In the genomic region with DNA sequence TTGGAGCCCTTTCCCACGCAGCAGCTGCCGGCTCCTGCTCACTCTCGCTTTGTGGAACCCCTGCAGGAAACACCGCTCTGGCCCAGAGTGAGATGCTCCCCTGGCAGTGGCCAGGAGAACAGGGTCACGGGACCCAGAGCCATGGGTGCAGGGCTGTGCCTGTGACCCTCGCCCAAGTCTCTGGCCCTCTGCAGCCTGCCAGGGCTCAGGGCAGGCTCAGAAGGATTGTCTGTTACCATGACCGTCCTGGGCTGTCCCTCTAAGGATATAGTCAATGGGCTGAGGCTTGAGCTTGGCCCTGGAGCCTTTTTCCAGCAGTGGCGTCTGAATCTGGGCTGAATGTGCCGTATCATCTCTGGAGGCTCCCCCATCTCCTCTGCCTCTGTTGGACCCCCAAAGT, we compare ENCODE assay signal across 16 cellular contexts. TPM values are rescaled to one million over a fixed set of nuclear protein-coding genes. Genes with fewer than 3 reads are reported as not detected.
DNase-seq lines count a peak whose midpoint lies in the region; ATAC-seq, FAIRE-seq and TF ChIP-seq lines count a peak whose summit lies in the region.
"Had no signal": no experiment of that assay in that cellular context is flagged by ENCODE, and none has a peak within 500 bp of the region (broad histone marks: within the 10 kb centered on the region; RNA-seq: fewer than 3 reads in every experiment).

No MANE protein-coding gene starts in this region.

- 1% methylated on average over 9 of the region's 9 CpGs for WGBS in K562 (ENCODE audit: insufficient coverage, low coverage, missing lambda C conversion rate)
- 50% methylated on average over 2 of the region's 9 CpGs for WGBS in HepG2 (ENCODE audit: low lambda C conversion rate)

- TF ChIP-seq RAD21 in K562 (CRISPR knock-in tag; conservative IDR thresholded peaks at IDR 0.05 in 1 of 2, IDR thresholded peaks at IDR 0.05 in 1 of 2): no peak
- no peak for TF ChIP-seq RAD21 in HepG2 (CRISPR knock-in tag; IDR thresholded peaks at IDR 0.05)

- H3K4me2 ChIP-seq in K562 (ENCODE audit: insufficient read depth, low read length) (no peak overlapping the region), HepG2 (ENCODE audit: low read depth, low read length) (no peak overlapping the region), osteoblast (ENCODE audit: insufficient read depth, low read length) (no peak overlapping the region)
- H3K4me2 ChIP-seq: BLaER1 treated with 17β-estradiol and CSF1 and Interleukin-3, amounts not matched to agents 10 nM and 100 nM had no signal

- in situ Hi-C loops in K562 (cut with MboI): no loop called here
- in situ Hi-C loops in HepG2 (cut with HindIII; ENCODE audit: extremely low pct_ligation_motif_present, low pct_unique_long_range_greater_than_20kb): no loop called here

- H2AFZ ChIP-seq in K562 (ENCODE audit: low read depth, low read length) (no peak overlapping the region), HepG2 (ENCODE audit: low read length) (no peak overlapping the region), osteoblast (ENCODE audit: low read length) (no peak overlapping the region)
- H2AFZ ChIP-seq: GM23248 had no signal

- H3K9ac ChIP-seq in K562 (ENCODE audit: insufficient read depth in 1 of 2, low read depth in 2 of 2, low read length in 2 of 2) (peak overlapping the region in 1 of 2 experiments; percentile 8; a peak in 2 of 4 replicates), HepG2 (ENCODE audit: insufficient read depth, low read depth, low read length) (no peak overlapping the region)
- H3K9ac ChIP-seq: BLaER1 treated with 17β-estradiol and CSF1 and Interleukin-3, amounts not matched to agents 10 nM and 100 nM; GM23248 had no signal

- peak; percentile 6 for ATAC-seq in Right ventricle myocardium superior (ENCODE audit: poor library complexity)
- peak; percentile 23 for ATAC-seq in K562
- peak; percentile 34 for ATAC-seq in HepG2
- no peak for ATAC-seq in GM18861 (IDR thresholded peaks at IDR 0.05; ENCODE audit: unreplicated experiment)
- no peak for ATAC-seq in HG02623 (IDR thresholded peaks at IDR 0.05; ENCODE audit: unreplicated experiment)
- ATAC-seq: GM12878 had no signal

- TF ChIP-seq POLR2A in K562 (conservative IDR thresholded peaks at IDR 0.05): no peak
- TF ChIP-seq POLR2A in HepG2 (IDR thresholded peaks at IDR 0.05; ENCODE audit: insufficient read depth in 1 of 2, low read depth in 2 of 2, low read length in 2 of 2): no peak
- no peak for TF ChIP-seq POLR2A in GM12892 (IDR thresholded peaks at IDR 0.05; ENCODE audit: low read depth, low read length)

- H3K36me3 ChIP-seq in right atrium auricular region (no peaks in the 10 kb centered on the region), K562 (ENCODE audit: control insufficient read depth, insufficient read depth, low read length) (no peaks in the 10 kb centered on the region), HepG2 (replicated peaks in 1 of 2; ENCODE audit: control insufficient read depth in 1 of 2, insufficient read depth in 2 of 2, low read length in 2 of 2) (no peaks in the 10 kb centered on the region), osteoblast (ENCODE audit: insufficient read depth, low read length) (no peaks in the 10 kb centered on the region)
- H3K36me3 ChIP-seq: BLaER1 treated with 17β-estradiol and CSF1 and Interleukin-3, amounts not matched to agents 10 nM and 100 nM had no signal

- intact Hi-C loops in Right ventricle myocardium superior (cut with DNase I) (no loop called here), K562 (cut with micrococcal nuclease) (no loop called here), HepG2 (cut with micrococcal nuclease; ENCODE audit: unreplicated experiment) (no loop called here)

- BruUV-seq in K562 (replicated peaks; lab: Mats Ljungman, UMichigan) (no TSS peak), HepG2 (replicated peaks; lab: Mats Ljungman, UMichigan) (no TSS peak)

- CTCF ChIA-PET in K562 (lab: Yijun Ruan, JAX; ENCODE audit: low intra/inter-chr PET ratio) (interaction anchor here (0.8 kb wide), 1 partner anchor 10 kb away, joined by 3 read pairs; no protein-coding TSS in a partner anchor), HepG2 (lab: Yijun Ruan, JAX; ENCODE audit: low intra/inter-chr PET ratio, low total read pairs) (no interaction called here)

- H3K9me1 ChIP-seq in K562 (ENCODE audit: control insufficient read depth, insufficient read depth, low read length): peaks cover 8% of the 10 kb centered on the region

- POLR2A ChIA-PET in K562 (lab: Yijun Ruan, JAX): interaction anchor here (1.3 to 99.3 kb wide), 3 partner anchors 1 to 73 kb away, joined by 3 to 3336 read pairs (median 3336); partner anchors contain the start of genes AIF1L and NUP214
- POLR2A ChIA-PET in HepG2 (lab: Yijun Ruan, JAX): no interaction called here

- no peaks in the 10 kb centered on the region for H3K79me2 ChIP-seq in K562 (ENCODE audit: control insufficient read depth, insufficient read depth, low read length)
- no peaks in the 10 kb centered on the region for H3K79me2 ChIP-seq in HepG2 (ENCODE audit: insufficient read depth, low read length)
- no peaks in the 10 kb centered on the region for H3K79me2 ChIP-seq in osteoblast (ENCODE audit: insufficient read depth, low read length)

- H3K4me3 ChIP-seq in right atrium auricular region (no peak overlapping the region), K562 (no peak overlapping the region), HepG2 (replicated peaks in 1 of 3; ENCODE audit: insufficient read depth in 1 of 3, low read depth in 2 of 3, low read length in 3 of 3) (no peak overlapping the region), osteoblast (ENCODE audit: insufficient read depth, low read length) (no peak overlapping the region)
- H3K4me3 ChIP-seq: BLaER1 treated with 17β-estradiol and CSF1 and Interleukin-3, amounts not matched to agents 10 nM and 100 nM; GM12878; GM23248 had no signal

- FAIRE-seq in K562 (lab: Jason Lieb, UNC) (no peak), HepG2 (lab: Jason Lieb, UNC) (no peak), GM12892 (lab: Jason Lieb, UNC) (no peak)
- FAIRE-seq: GM12878 had no signal

- H3K27me3 ChIP-seq in right atrium auricular region: no peaks in the 10 kb centered on the region
- peaks cover 90 to 100% of the 10 kb centered on the region in 2 experiments for H3K27me3 ChIP-seq in K562 (ENCODE audit: control insufficient read depth in 2 of 2, insufficient read depth in 2 of 2, low read length in 2 of 2)
- H3K27me3 ChIP-seq in HepG2 (ENCODE audit: control insufficient read depth in 1 of 2, insufficient read depth in 2 of 2, low read length in 2 of 2): peaks cover 2 to 71% of the 10 kb centered on the region in 2 experiments; a peak in 3 of 5 replicates
- peaks cover 13% of the 10 kb centered on the region for H3K27me3 ChIP-seq in osteoblast (ENCODE audit: insufficient read depth, low read length)
- H3K27me3 ChIP-seq: BLaER1 treated with 17β-estradiol and CSF1 and Interleukin-3, amounts not matched to agents 10 nM and 100 nM had no signal

- H3K27ac ChIP-seq in right atrium auricular region: peak overlapping the region in 1 of 2 donors; percentile 51
- no peak overlapping the region for H3K27ac ChIP-seq in K562 (ENCODE audit: extremely low read depth, low read depth, low read length)
- H3K27ac ChIP-seq in HepG2 (ENCODE audit: extremely low read length, insufficient read depth, low read length): no peak overlapping the region
- no peak overlapping the region for H3K27ac ChIP-seq in osteoblast (ENCODE audit: low read depth, low read length)
- H3K27ac ChIP-seq: 22Rv1; BLaER1 treated with 17β-estradiol and CSF1 and Interleukin-3, amounts not matched to agents 10 nM and 100 nM; GM23248 had no signal

- H4K20me1 ChIP-seq in K562 (replicated peaks; ENCODE audit: control insufficient read depth, insufficient read depth, low read length): peaks cover 73% of the 10 kb centered on the region
- H4K20me1 ChIP-seq in HepG2 (ENCODE audit: insufficient read depth, low read length): no peaks in the 10 kb centered on the region
- H4K20me1 ChIP-seq in osteoblast (ENCODE audit: insufficient read depth, low read length): no peaks in the 10 kb centered on the region
- H4K20me1 ChIP-seq: BLaER1 treated with 17β-estradiol and CSF1 and Interleukin-3, amounts not matched to agents 10 nM and 100 nM had no signal

- peaks cover 0 to 20% of the 10 kb centered on the region in 2 donors for H3K4me1 ChIP-seq in right atrium auricular region
- peaks cover 0 to 37% of the 10 kb centered on the region in 2 experiments; a peak in 1 of 5 replicates for H3K4me1 ChIP-seq in K562 (replicated peaks in 1 of 2; ENCODE audit: control insufficient read depth in 2 of 2, insufficient read depth in 2 of 2, low read length in 2 of 2)
- no peaks in the 10 kb centered on the region for H3K4me1 ChIP-seq in HepG2 (ENCODE audit: insufficient read depth, low read length)
- no peaks in the 10 kb centered on the region for H3K4me1 ChIP-seq in osteoblast (ENCODE audit: insufficient read depth, low read length)
- H3K4me1 ChIP-seq: BLaER1 treated with 17β-estradiol and CSF1 and Interleukin-3, amounts not matched to agents 10 nM and 100 nM had no signal

- H3K9me3 ChIP-seq in right atrium auricular region (no peaks in the 10 kb centered on the region), K562 (replicated peaks; ENCODE audit: control insufficient read depth, insufficient read depth, low read depth, low read length) (no peaks in the 10 kb centered on the region), HepG2 (ENCODE audit: low read length) (no peaks in the 10 kb centered on the region), osteoblast (ENCODE audit: low read depth, low read length) (no peaks in the 10 kb centered on the region)
- H3K9me3 ChIP-seq: BLaER1 treated with 17β-estradiol and CSF1 and Interleukin-3, amounts not matched to agents 10 nM and 100 nM had no signal

- TF ChIP-seq CTCF in right atrium auricular region (IDR thresholded peaks at IDR 0.05): no peak
- TF ChIP-seq CTCF in K562 (IDR thresholded peaks at IDR 0.05 in 2 of 3, conservative IDR thresholded peaks at IDR 0.05 in 1 of 3; ENCODE audit: insufficient read depth in 2 of 3, low read depth in 1 of 3, low read length in 3 of 3): no peak
- TF ChIP-seq CTCF in HepG2 (CRISPR knock-in tag; IDR thresholded peaks at IDR 0.05): no peak
- no peak for TF ChIP-seq CTCF in osteoblast (IDR thresholded peaks at IDR 0.05; ENCODE audit: extremely low read depth, low read depth, low read length)

- no peak for TF ChIP-seq EP300 in K562 (IDR thresholded peaks at IDR 0.05; ENCODE audit: low read length)
- no peak for TF ChIP-seq EP300 in HepG2 (IDR thresholded peaks at IDR 0.05; ENCODE audit: low read depth in 2 of 2, low read length in 2 of 2)
- no peak for TF ChIP-seq EP300 in HepG2 (CRISPR knock-in tag; IDR thresholded peaks at IDR 0.05; ENCODE audit: borderline replicate concordance)

- DNase-seq in Right ventricle myocardium superior (no peak), right atrium auricular region (ENCODE audit: low spot score) (no peak), K562 (ENCODE audit: extremely low read depth in 1 of 4, low spot score in 3 of 4) (peak in 1 of 4 experiments; percentile 61), HepG2 (ENCODE audit: low spot score) (no peak), osteoblast (ENCODE audit: insufficient read length, low spot score, missing footprints) (peak; percentile 79), GM12892 (ENCODE audit: insufficient read length) (no peak)
- DNase-seq: AML-193; CD4-positive, CD25-positive, alpha-beta regulatory T cell; DMS79; GM23248; H7 had no signal

RNA-seq across cellular contexts. Expression of gene AIF1L, which starts 28.7 kb away (rescaled TPM):
- total RNA-seq in Right ventricle myocardium superior: 22.8 TPM
- total RNA-seq in right atrium auricular region: 10 to 100 TPM; 15.4 to 27.3 TPM
- 2.2 and 5.3 TPM in 2 replicates for total RNA-seq in K562 (2011; cell fraction: chromatin; rRNA removed; ENCODE audit: low replicate concordance)
- 2.8 and 4.3 TPM in 2 replicates for total RNA-seq in K562 (2011; cell fraction: nucleolus; rRNA removed)
- 4.3 and 5.2 TPM in 2 replicates for total RNA-seq in K562 (2011; cell fraction: nucleoplasm; rRNA removed)
- total RNA-seq in K562 (2014; rRNA removed): 0.86 and 1.1 TPM in 2 replicates
- total RNA-seq in K562 (2014; rRNA removed; fragmentation: Illumina TruSeq; extraction: Trizol): 1.3 and 1.5 TPM in 2 replicates
- 0.68 and 0.76 TPM in 2 replicates for total RNA-seq in K562 (2015; rRNA removed; fragmentation: Illumina TruSeq; extraction: Trizol)
- total RNA-seq in K562 (2021): 1.7 and 2.0 TPM in 2 replicates
- 5.9 and 9.1 TPM in 2 replicates for polyA plus RNA-seq in K562 (2011; rRNA removed)
- polyA plus RNA-seq in K562 (2011; cell fraction: cytosol; rRNA removed): 4.5 and 4.9 TPM in 2 replicates
- 3.3 and 4.2 TPM in 2 replicates for polyA plus RNA-seq in K562 (2011; cell fraction: nucleus; rRNA removed)
- polyA plus RNA-seq in K562 (2012): 2.7 and 2.8 TPM in 2 replicates
- 2.3 and 2.6 TPM in 2 replicates for polyA plus RNA-seq in K562 (2014; fragmentation: Illumina TruSeq; extraction: Trizol)
- under 1 TPM; 0.34 to 0.77 TPM for polyA plus RNA-seq in K562 (2014; fragmentation: Nextera tagmentation; extraction: Ambion mirVana)
- polyA plus RNA-seq in K562 (2014; rRNA removed): 1.6 TPM in 2 replicates
- 6.6 and 8.9 TPM in 2 replicates for polyA minus RNA-seq in K562 (2011; rRNA and poly(A)+ RNA removed)
- polyA minus RNA-seq in K562 (2011; cell fraction: cytosol; rRNA and poly(A)+ RNA removed): 1.5 and 4.4 TPM in 2 replicates
- polyA minus RNA-seq in K562 (2011; cell fraction: nucleus; rRNA and poly(A)+ RNA removed): 1.1 and 1.9 TPM in 2 replicates
- 36.5 and 42.7 TPM in 2 replicates for total RNA-seq in HepG2 (2016; rRNA removed; fragmentation: Illumina TruSeq; extraction: Trizol)
- total RNA-seq in HepG2 (2016; cell fraction: cytosol; rRNA removed; fragmentation: Illumina TruSeq; extraction: Trizol; ENCODE audit: low read depth): 6.6 and 7.0 TPM in 2 replicates
- 34.7 and 36.0 TPM in 2 replicates for total RNA-seq in HepG2 (2016; cell fraction: insoluble cytoplasmic fraction; rRNA removed; fragmentation: Illumina TruSeq; extraction: Trizol)
- 23.1 and 24.2 TPM in 2 replicates for total RNA-seq in HepG2 (2016; cell fraction: membrane; rRNA removed; fragmentation: Illumina TruSeq; extraction: Trizol)
- total RNA-seq in HepG2 (2016; cell fraction: nucleus; rRNA removed; fragmentation: Illumina TruSeq; extraction: Trizol): 18.6 and 21.4 TPM in 2 replicates
- 12.1 and 12.4 TPM in 2 replicates for polyA plus RNA-seq in HepG2 (2011; rRNA removed)
- 9.1 and 9.5 TPM in 2 replicates for polyA plus RNA-seq in HepG2 (2011; cell fraction: cytosol; rRNA removed)
- polyA plus RNA-seq in HepG2 (2011; cell fraction: nucleus; rRNA removed): 9.2 and 9.6 TPM in 2 replicates
- 9.9 and 10.9 TPM in 2 replicates for polyA plus RNA-seq in HepG2 (2012)
- 12.3 and 14.5 TPM in 2 replicates for polyA plus RNA-seq in HepG2 (2016; cell fraction: cytosol; fragmentation: Illumina TruSeq; extraction: Trizol; ENCODE audit: low read depth)
- 40.5 and 48.2 TPM in 2 replicates for polyA plus RNA-seq in HepG2 (2016; cell fraction: insoluble cytoplasmic fraction; fragmentation: Illumina TruSeq; extraction: Trizol; ENCODE audit: low read depth)
- 21.8 and 26.9 TPM in 2 replicates for polyA plus RNA-seq in HepG2 (2016; cell fraction: membrane; fragmentation: Illumina TruSeq; extraction: Trizol; ENCODE audit: low read depth)
- 29.8 and 37.4 TPM in 2 replicates for polyA plus RNA-seq in HepG2 (2016; cell fraction: nucleus; fragmentation: Illumina TruSeq; extraction: Trizol; ENCODE audit: insufficient read depth, low read depth)
- 17.7 and 21.6 TPM in 2 replicates for polyA minus RNA-seq in HepG2 (2011; rRNA and poly(A)+ RNA removed; ENCODE audit: low replicate concordance)
- polyA minus RNA-seq in HepG2 (2011; cell fraction: cytosol; rRNA and poly(A)+ RNA removed): 8.5 and 8.7 TPM in 2 replicates
- 5.8 and 6.1 TPM in 2 replicates for polyA minus RNA-seq in HepG2 (2011; cell fraction: nucleus; rRNA and poly(A)+ RNA removed)
- total RNA-seq in osteoblast: under 0.01 TPM in 1 of 2 replicates, not detected in the other
- not detected for polyA plus RNA-seq in GM12892 (2012; ENCODE audit: missing spikeins)
- total RNA-seq: GM23248 had no signal
- polyA plus RNA-seq: CD4-positive, CD25-positive, alpha-beta regulatory T cell had no signal

RNA-seq across cellular contexts. Expression of gene NUP214, which starts 57.8 kb away (rescaled TPM):
- 22.4 TPM for total RNA-seq in Right ventricle myocardium superior
- total RNA-seq in right atrium auricular region: 10 to 100 TPM; 29.5 to 31.6 TPM
- total RNA-seq in K562 (2011; cell fraction: chromatin; rRNA removed; ENCODE audit: low replicate concordance): 1,024 and 1,416 TPM in 2 replicates
- 573 and 642 TPM in 2 replicates for total RNA-seq in K562 (2011; cell fraction: nucleolus; rRNA removed)
- total RNA-seq in K562 (2011; cell fraction: nucleoplasm; rRNA removed): 885 and 1,103 TPM in 2 replicates
- total RNA-seq in K562 (2014; rRNA removed): 62.4 and 102 TPM in 2 replicates
- 123 and 134 TPM in 2 replicates for total RNA-seq in K562 (2014; rRNA removed; fragmentation: Illumina TruSeq; extraction: Trizol)
- 133 and 136 TPM in 2 replicates for total RNA-seq in K562 (2015; rRNA removed; fragmentation: Illumina TruSeq; extraction: Trizol)
- 332 and 336 TPM in 2 replicates for total RNA-seq in K562 (2021)
- polyA plus RNA-seq in K562 (2011; rRNA removed): 56.9 and 113 TPM in 2 replicates
- 104 and 108 TPM in 2 replicates for polyA plus RNA-seq in K562 (2011; cell fraction: cytosol; rRNA removed)
- 257 and 304 TPM in 2 replicates for polyA plus RNA-seq in K562 (2011; cell fraction: nucleus; rRNA removed)
- polyA plus RNA-seq in K562 (2012): 133 and 153 TPM in 2 replicates
- 207 and 246 TPM in 2 replicates for polyA plus RNA-seq in K562 (2014; fragmentation: Illumina TruSeq; extraction: Trizol)
- polyA plus RNA-seq in K562 (2014; fragmentation: Nextera tagmentation; extraction: Ambion mirVana): 10 to 100 TPM; 78.9 to 81.6 TPM
- polyA plus RNA-seq in K562 (2014; rRNA removed): 97.1 and 106 TPM in 2 replicates
- 271 and 342 TPM in 2 replicates for polyA minus RNA-seq in K562 (2011; rRNA and poly(A)+ RNA removed)
- polyA minus RNA-seq in K562 (2011; cell fraction: cytosol; rRNA and poly(A)+ RNA removed): 256 and 329 TPM in 2 replicates
- 324 and 515 TPM in 2 replicates for polyA minus RNA-seq in K562 (2011; cell fraction: nucleus; rRNA and poly(A)+ RNA removed)
- 16.0 and 30.5 TPM in 2 replicates for total RNA-seq in HepG2 (2016; rRNA removed; fragmentation: Illumina TruSeq; extraction: Trizol)
- total RNA-seq in HepG2 (2016; cell fraction: cytosol; rRNA removed; fragmentation: Illumina TruSeq; extraction: Trizol; ENCODE audit: low read depth): 12.8 and 14.4 TPM in 2 replicates
- 14.2 and 21.5 TPM in 2 replicates for total RNA-seq in HepG2 (2016; cell fraction: insoluble cytoplasmic fraction; rRNA removed; fragmentation: Illumina TruSeq; extraction: Trizol)
- total RNA-seq in HepG2 (2016; cell fraction: membrane; rRNA removed; fragmentation: Illumina TruSeq; extraction: Trizol): 16.6 and 17.1 TPM in 2 replicates
- 42.9 and 48.9 TPM in 2 replicates for total RNA-seq in HepG2 (2016; cell fraction: nucleus; rRNA removed; fragmentation: Illumina TruSeq; extraction: Trizol)
- 8.4 and 9.4 TPM in 2 replicates for polyA plus RNA-seq in HepG2 (2011; rRNA removed)
- 5.4 and 5.8 TPM in 2 replicates for polyA plus RNA-seq in HepG2 (2011; cell fraction: cytosol; rRNA removed)
- 22.0 and 28.1 TPM in 2 replicates for polyA plus RNA-seq in HepG2 (2011; cell fraction: nucleus; rRNA removed)
- polyA plus RNA-seq in HepG2 (2012): 12.2 and 18.8 TPM in 2 replicates
- polyA plus RNA-seq in HepG2 (2016; cell fraction: cytosol; fragmentation: Illumina TruSeq; extraction: Trizol; ENCODE audit: low read depth): 6.8 and 7.2 TPM in 2 replicates
- 27.0 TPM in 2 replicates for polyA plus RNA-seq in HepG2 (2016; cell fraction: insoluble cytoplasmic fraction; fragmentation: Illumina TruSeq; extraction: Trizol; ENCODE audit: low read depth)
- 6.4 and 9.3 TPM in 2 replicates for polyA plus RNA-seq in HepG2 (2016; cell fraction: membrane; fragmentation: Illumina TruSeq; extraction: Trizol; ENCODE audit: low read depth)
- 38.4 and 46.4 TPM in 2 replicates for polyA plus RNA-seq in HepG2 (2016; cell fraction: nucleus; fragmentation: Illumina TruSeq; extraction: Trizol; ENCODE audit: insufficient read depth, low read depth)
- polyA minus RNA-seq in HepG2 (2011; rRNA and poly(A)+ RNA removed; ENCODE audit: low replicate concordance): 35.2 and 116 TPM in 2 replicates
- 12.6 and 17.9 TPM in 2 replicates for polyA minus RNA-seq in HepG2 (2011; cell fraction: cytosol; rRNA and poly(A)+ RNA removed)
- 52.3 and 53.4 TPM in 2 replicates for polyA minus RNA-seq in HepG2 (2011; cell fraction: nucleus; rRNA and poly(A)+ RNA removed)
- 15.0 and 17.7 TPM in 2 replicates for total RNA-seq in osteoblast
- 13.5 TPM for polyA plus RNA-seq in GM12892 (2012; ENCODE audit: missing spikeins)

RNA-seq across cellular contexts. Expression of gene LAMC3, which starts 58.7 kb away (rescaled TPM):
- total RNA-seq in Right ventricle myocardium superior (0.03 TPM), right atrium auricular region (1 to 10 TPM in 1 of 2 donors, under 1 TPM in 1; 0.56 to 1.6 TPM), K562 (2014; rRNA removed) (not detected in 2 replicates), K562 (2014; rRNA removed; fragmentation: Illumina TruSeq; extraction: Trizol) (not detected in 2 replicates), K562 (2015; rRNA removed; fragmentation: Illumina TruSeq; extraction: Trizol) (not detected in 2 replicates), K562 (2021) (0.09 TPM in 1 of 2 replicates, not detected in the other), HepG2 (2016; rRNA removed; fragmentation: Illumina TruSeq; extraction: Trizol) (0.07 TPM in 1 of 2 replicates, not detected in the other), osteoblast (under 0.01 TPM in 1 of 2 replicates, not detected in the other)
- total RNA-seq in K562 (2011; cell fraction: chromatin; rRNA removed; ENCODE audit: low replicate concordance): 0.69 TPM in 1 of 2 replicates, not detected in the other
- total RNA-seq in K562 (2011; cell fraction: nucleolus; rRNA removed): 0.26 and 0.33 TPM in 2 replicates
- total RNA-seq in K562 (2011; cell fraction: nucleoplasm; rRNA removed): 0.22 TPM in 1 of 2 replicates, not detected in the other
- polyA plus RNA-seq in K562 (2011; rRNA removed) (0.05 and 0.10 TPM in 2 replicates), K562 (2014; fragmentation: Illumina TruSeq; extraction: Trizol) (not detected in 2 replicates), K562 (2014; fragmentation: Nextera tagmentation; extraction: Ambion mirVana) (not detected), K562 (2014; rRNA removed) (not detected in 2 replicates), HepG2 (2011; rRNA removed) (0.57 TPM in 2 replicates)
- polyA plus RNA-seq in K562 (2011; cell fraction: cytosol; rRNA removed): 0.03 and 0.66 TPM in 2 replicates
- polyA plus RNA-seq in K562 (2011; cell fraction: nucleus; rRNA removed): 0.04 and 0.20 TPM in 2 replicates
- polyA plus RNA-seq in K562 (2012): 0.03 and 0.07 TPM in 2 replicates
- polyA minus RNA-seq in K562 (2011; rRNA and poly(A)+ RNA removed): not detected in 2 replicates
- polyA minus RNA-seq in K562 (2011; cell fraction: cytosol; rRNA and poly(A)+ RNA removed): not detected in 2 replicates
- 0.27 TPM in 1 of 2 replicates, not detected in the other for polyA minus RNA-seq in K562 (2011; cell fraction: nucleus; rRNA and poly(A)+ RNA removed)
- not detected in 2 replicates for total RNA-seq in HepG2 (2016; cell fraction: cytosol; rRNA removed; fragmentation: Illumina TruSeq; extraction: Trizol; ENCODE audit: low read depth)
- 0.06 TPM in 1 of 2 replicates, not detected in the other for total RNA-seq in HepG2 (2016; cell fraction: insoluble cytoplasmic fraction; rRNA removed; fragmentation: Illumina TruSeq; extraction: Trizol)
- total RNA-seq in HepG2 (2016; cell fraction: membrane; rRNA removed; fragmentation: Illumina TruSeq; extraction: Trizol): 0.03 TPM in 1 of 2 replicates, not detected in the other
- 0.12 TPM in 1 of 2 replicates, not detected in the other for total RNA-seq in HepG2 (2016; cell fraction: nucleus; rRNA removed; fragmentation: Illumina TruSeq; extraction: Trizol)
- 0.14 and 0.39 TPM in 2 replicates for polyA plus RNA-seq in HepG2 (2011; cell fraction: cytosol; rRNA removed)
- 0.64 and 1.6 TPM in 2 replicates for polyA plus RNA-seq in HepG2 (2011; cell fraction: nucleus; rRNA removed)
- polyA plus RNA-seq in HepG2 (2012): 0.33 and 0.35 TPM in 2 replicates
- polyA plus RNA-seq in HepG2 (2016; cell fraction: cytosol; fragmentation: Illumina TruSeq; extraction: Trizol; ENCODE audit: low read depth): not detected in 2 replicates
- polyA plus RNA-seq in HepG2 (2016; cell fraction: insoluble cytoplasmic fraction; fragmentation: Illumina TruSeq; extraction: Trizol; ENCODE audit: low read depth): 0.04 TPM in 1 of 2 replicates, not detected in the other
- polyA plus RNA-seq in HepG2 (2016; cell fraction: membrane; fragmentation: Illumina TruSeq; extraction: Trizol; ENCODE audit: low read depth): 0.06 TPM in 1 of 2 replicates, not detected in the other
- 0.48 TPM in 1 of 2 replicates, not detected in the other for polyA plus RNA-seq in HepG2 (2016; cell fraction: nucleus; fragmentation: Illumina TruSeq; extraction: Trizol; ENCODE audit: insufficient read depth, low read depth)
- polyA minus RNA-seq in HepG2 (2011; rRNA and poly(A)+ RNA removed; ENCODE audit: low replicate concordance): 0.24 and 0.58 TPM in 2 replicates
- polyA minus RNA-seq in HepG2 (2011; cell fraction: cytosol; rRNA and poly(A)+ RNA removed): 0.18 and 0.89 TPM in 2 replicates
- 0.62 TPM in 1 of 2 replicates, not detected in the other for polyA minus RNA-seq in HepG2 (2011; cell fraction: nucleus; rRNA and poly(A)+ RNA removed)
- polyA plus RNA-seq in GM12892 (2012; ENCODE audit: missing spikeins): not detected
- total RNA-seq: GM23248 had no signal
- polyA plus RNA-seq: GM12878, GM23248 had no signal

Comparison
In these comparisons a context has a peak if more than half of its experiments do, and no peak if none do; other contexts are left out.
1. ATAC-seq: peak in Right ventricle myocardium superior (single experiment), K562 (single experiment) and HepG2 (single experiment); none in GM18861 (single experiment) and HG02623 (single experiment).